ENCODE assay signal across 15 cellular contexts in genomic region chr6:34063641-34064040, GRCh38.
A peak's percentile ranks its signal among the peaks of the same experiment; 100 is the strongest.
DNase-seq lines count a peak whose midpoint lies in the region; ATAC-seq and TF ChIP-seq lines count a peak whose summit lies in the region.
"Had no signal": no experiment of that assay in that cellular context is flagged by ENCODE, and none has a peak within 500 bp of the region (broad histone marks: within the 10 kb centered on the region; RNA-seq: fewer than 3 reads in every experiment).

No MANE protein-coding gene starts in this region.

- in situ Hi-C loops in SK-MEL-5 (cut with HindIII; ENCODE audit: low pct_unique_long_range_greater_than_20kb, low sequenced_read_pairs) = no loop called here

- H3K27me3 ChIP-seq in esophagus squamous epithelium = peaks cover 0 to 95% (median 0%) of the 10 kb centered on the region in 4 donors

- H3K9me3 ChIP-seq in esophagus squamous epithelium = no peaks in the 10 kb centered on the region

- ATAC-seq in left ventricle myocardium superior (peak; percentile 40), Right ventricle myocardium superior (ENCODE audit: poor library complexity) (no peak), GM18907 (IDR thresholded peaks at IDR 0.05; ENCODE audit: unreplicated experiment) (no peak), HG03442 (IDR thresholded peaks at IDR 0.05; ENCODE audit: unreplicated experiment) (no peak)
- ATAC-seq: HepG2 had no signal

- no peak for TF ChIP-seq POLR2A in esophagus squamous epithelium (IDR thresholded peaks at IDR 0.05)

- H3K4me3 ChIP-seq in fibroblast of the aortic adventitia (ENCODE audit: low read depth, low read length) (no peak overlapping the region), esophagus squamous epithelium (no peak overlapping the region)

- peaks cover 0 to 12% (median 0%) of the 10 kb centered on the region in 3 donors for H3K4me1 ChIP-seq in esophagus squamous epithelium

- TF ChIP-seq CTCF in fibroblast of the aortic adventitia (IDR thresholded peaks at IDR 0.05; ENCODE audit: insufficient read depth, low read length) = no peak
- TF ChIP-seq CTCF in esophagus squamous epithelium (IDR thresholded peaks at IDR 0.05) = no peak

- no peaks in the 10 kb centered on the region for H3K36me3 ChIP-seq in esophagus squamous epithelium

- intact Hi-C loops in left ventricle myocardium superior (cut with micrococcal nuclease) = no loop called here
- intact Hi-C loops in Right ventricle myocardium superior (cut with DNase I) = no loop called here
- intact Hi-C loops in esophagus squamous epithelium (cut with DNase I) = no loop called here

- no peak overlapping the region for H3K27ac ChIP-seq in esophagus squamous epithelium
- H3K27ac ChIP-seq: KMS-11 had no signal

- DNase-seq in left ventricle myocardium superior (no peak), Right ventricle myocardium superior (no peak), SK-MEL-5 (ENCODE audit: low read depth, low spot score) (peak; percentile 33), fibroblast of the aortic adventitia (ENCODE audit: low read depth) (peak; percentile 5), esophagus squamous epithelium (lab: John Stamatoyannopoulos, UW) (no peak), glomerular visceral epithelial cell (ENCODE audit: extremely low spot score) (no peak)
- DNase-seq: AML-193, DND-41, NCI-H1092, NCI-H187 treated with DMSO at 0.1 percent for 48 hours, SW 1271 had no signal

- 61 to 68% methylated on average over 3 to 6 of the region's 6 CpGs for WGBS in esophagus squamous epithelium, 2 donors

Comparison
In these comparisons a context has a peak if more than half of its experiments do, and no peak if none do; other contexts are left out.
1. DNase-seq: peak in SK-MEL-5 (single experiment) and fibroblast of the aortic adventitia (single experiment); none in left ventricle myocardium superior (single experiment), Right ventricle myocardium superior (single experiment), esophagus squamous epithelium (single experiment) and glomerular visceral epithelial cell (single experiment).